8 cellular contexts compared by ENCODE assay signal in the genomic region with DNA sequence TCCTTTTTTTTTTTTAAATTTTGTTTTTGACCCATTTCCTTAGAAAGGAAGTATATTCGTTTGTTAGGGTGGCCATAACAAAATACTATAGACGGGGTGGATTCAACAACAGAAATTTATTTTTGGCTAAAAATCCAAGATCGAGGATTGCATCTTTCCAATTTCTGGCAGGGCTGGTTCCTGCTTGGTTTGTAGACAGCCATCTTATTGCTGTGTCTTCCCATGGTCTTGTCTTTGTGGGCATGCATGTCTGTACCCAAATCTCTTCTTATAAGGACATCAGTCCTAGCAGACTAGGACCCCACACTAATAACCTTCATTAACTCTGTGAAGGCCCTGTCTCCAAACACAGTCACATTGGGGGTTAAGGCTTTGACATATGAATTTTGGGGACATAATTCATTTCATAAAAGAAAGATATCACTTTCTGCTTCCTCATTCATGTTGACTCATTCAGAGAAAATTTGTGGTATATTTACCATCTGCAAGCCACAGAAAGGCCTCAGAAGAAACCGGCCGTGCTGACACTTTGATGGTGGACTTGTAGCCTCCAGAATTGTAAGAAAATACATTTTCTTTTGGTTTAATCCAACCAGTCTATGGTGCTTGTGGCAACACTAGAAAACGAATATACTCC.
A peak's percentile ranks its signal among the peaks of the same experiment; 100 is the strongest.
DNase-seq lines count a peak whose midpoint lies in the region; ATAC-seq and TF ChIP-seq lines count a peak whose summit lies in the region.

No MANE protein-coding gene starts in this region.

- peaks cover 2% of the 10 kb centered on the region for H3K36me3 Mint-ChIP-seq in activated CD8-positive, alpha-beta T cell treated with anti-CD3 and anti-CD28 coated beads, Interleukin-2, amount 10 ng/mL, durations not matched to agents 7 days and 5 days (ENCODE audit: low read depth)
- no peaks in the 10 kb centered on the region for H3K36me3 Mint-ChIP-seq in CD4-positive, alpha-beta T cell (ENCODE audit: low read depth)
- H3K36me3 Mint-ChIP-seq in CD14-positive monocyte, result peaks cover 0 to 3% of the 10 kb centered on the region in 2 donors

- H3K4me1 Mint-ChIP-seq in activated CD8-positive, alpha-beta T cell treated with anti-CD3 and anti-CD28 coated beads, Interleukin-2, amount 10 ng/mL, durations not matched to agents 7 days and 5 days (ENCODE audit: low read depth), result peaks cover 47% of the 10 kb centered on the region
- H3K4me1 Mint-ChIP-seq in CD4-positive, alpha-beta T cell (ENCODE audit: low read depth), result peaks cover 29% of the 10 kb centered on the region
- H3K4me1 Mint-ChIP-seq in CD14-positive monocyte, result peaks cover 29% of the 10 kb centered on the region

- POLR2A ChIA-PET in activated CD8-positive, alpha-beta T cell treated with anti-CD3 and anti-CD28 coated beads, Interleukin-2, amount 10 ng/mL, durations not matched to agents 7 days and 5 days (lab: Charles Lee), result no interaction called here
- POLR2A ChIA-PET in CD4-positive, alpha-beta T cell (lab: Charles Lee), result no interaction called here

- no peak overlapping the region for H3K27ac ChIP-seq in CD4-positive, alpha-beta T cell (ENCODE audit: low read depth, low read length)

- DNase-seq in EH (ENCODE audit: low read depth), result peak; percentile 64
- peak; percentile 25 for DNase-seq in activated CD8-positive, alpha-beta T cell treated with anti-CD3 and anti-CD28 coated beads, Interleukin-2, amount 10 ng/mL, durations not matched to agents 7 days and 5 days
- no peak for DNase-seq in activated gamma-delta T cell treated with Interleukin-2 at 50 U/mL for 16 hours
- DNase-seq in CD4-positive, alpha-beta T cell, result no peak
- no peak for DNase-seq in CD14-positive monocyte (ENCODE audit: low spot score)

- intact Hi-C loops in CD4-positive, alpha-beta T cell (cut with DNase I, micrococcal nuclease), result no loop called here
- intact Hi-C loops in CD14-positive monocyte (cut with micrococcal nuclease), result no loop called here

- H3K9me3 ChIP-seq in CD4-positive, alpha-beta T cell (ENCODE audit: control insufficient read depth, low read length), result no peaks in the 10 kb centered on the region

- no peak overlapping the region for H3K27ac Mint-ChIP-seq in activated CD8-positive, alpha-beta T cell treated with anti-CD3 and anti-CD28 coated beads, Interleukin-2, amount 10 ng/mL, durations not matched to agents 7 days and 5 days
- H3K27ac Mint-ChIP-seq in CD4-positive, alpha-beta T cell, result no peak overlapping the region
- H3K27ac Mint-ChIP-seq in CD14-positive monocyte, result peak overlapping the region in 1 of 7 donors; percentile 48

- peaks cover 35% of the 10 kb centered on the region for H3K27me3 Mint-ChIP-seq in activated CD8-positive, alpha-beta T cell treated with anti-CD3 and anti-CD28 coated beads, Interleukin-2, amount 10 ng/mL, durations not matched to agents 7 days and 5 days (ENCODE audit: low read depth)
- no peaks in the 10 kb centered on the region for H3K27me3 Mint-ChIP-seq in CD4-positive, alpha-beta T cell
- peaks cover 0 to 2% (median 2%) of the 10 kb centered on the region in 3 donors for H3K27me3 Mint-ChIP-seq in CD14-positive monocyte (ENCODE audit: low read depth in 3 of 3)

- H3K27me3 ChIP-seq in CD4-positive, alpha-beta T cell (ENCODE audit: control insufficient read depth, insufficient read depth, low read length), result no peaks in the 10 kb centered on the region

- no peaks in the 10 kb centered on the region for H3K9me3 Mint-ChIP-seq in activated CD8-positive, alpha-beta T cell treated with anti-CD3 and anti-CD28 coated beads, Interleukin-2, amount 10 ng/mL, durations not matched to agents 7 days and 5 days (ENCODE audit: insufficient read depth)
- H3K9me3 Mint-ChIP-seq in CD4-positive, alpha-beta T cell, result no peaks in the 10 kb centered on the region
- no peaks in the 10 kb centered on the region for H3K9me3 Mint-ChIP-seq in CD14-positive monocyte

- no peak for TF ChIP-seq CTCF in CD4-positive, alpha-beta T cell (IDR thresholded peaks at IDR 0.05)
- no peak for TF ChIP-seq CTCF in CD14-positive monocyte (IDR thresholded peaks at IDR 0.05)

- ATAC-seq in GM21381 (IDR thresholded peaks at IDR 0.05; ENCODE audit: unreplicated experiment) (peak; percentile 73), HG03354 (IDR thresholded peaks at IDR 0.05; ENCODE audit: poor library complexity, severe bottlenecking, unreplicated experiment) (peak; percentile 84), esophagus mucosa (no peak)
- no peak for ATAC-seq in activated CD8-positive, alpha-beta T cell treated with anti-CD3 and anti-CD28 coated beads, Interleukin-2, amount 10 ng/mL, durations not matched to agents 7 days and 5 days
- ATAC-seq in CD4-positive, alpha-beta T cell (ENCODE audit: poor library complexity), result no peak

- CTCF ChIA-PET in activated CD8-positive, alpha-beta T cell treated with anti-CD3 and anti-CD28 coated beads, Interleukin-2, amount 10 ng/mL, durations not matched to agents 7 days and 5 days (lab: Charles Lee), result no interaction called here
- CTCF ChIA-PET in CD4-positive, alpha-beta T cell (lab: Charles Lee), result interaction anchor here (1.3 kb wide), 1 partner anchor 24 kb away, joined by 3 read pairs; no protein-coding TSS in a partner anchor

- H3K4me3 Mint-ChIP-seq in activated CD8-positive, alpha-beta T cell treated with anti-CD3 and anti-CD28 coated beads, Interleukin-2, amount 10 ng/mL, durations not matched to agents 7 days and 5 days, result no peak overlapping the region
- no peak overlapping the region for H3K4me3 Mint-ChIP-seq in CD4-positive, alpha-beta T cell
- H3K4me3 Mint-ChIP-seq in CD14-positive monocyte, result no peak overlapping the region

Comparison
In these comparisons a context has a peak if more than half of its experiments do, and no peak if none do; other contexts are left out.
1. DNase-seq: peak in EH (single experiment) and activated CD8-positive, alpha-beta T cell treated with anti-CD3 and anti-CD28 coated beads, Interleukin-2, amount 10 ng/mL, durations not matched to agents 7 days and 5 days (single experiment); none in activated gamma-delta T cell treated with Interleukin-2 at 50 U/mL for 16 hours (single experiment), CD4-positive, alpha-beta T cell (0 of 10) and CD14-positive monocyte (single experiment).
2. ATAC-seq: peak in GM21381 (single experiment) and HG03354 (single experiment); none in activated CD8-positive, alpha-beta T cell treated with anti-CD3 and anti-CD28 coated beads, Interleukin-2, amount 10 ng/mL, durations not matched to agents 7 days and 5 days (single experiment), esophagus mucosa (single experiment) and CD4-positive, alpha-beta T cell (single experiment).